ENCODE assay signal across 17 cellular contexts in the genomic region with DNA sequence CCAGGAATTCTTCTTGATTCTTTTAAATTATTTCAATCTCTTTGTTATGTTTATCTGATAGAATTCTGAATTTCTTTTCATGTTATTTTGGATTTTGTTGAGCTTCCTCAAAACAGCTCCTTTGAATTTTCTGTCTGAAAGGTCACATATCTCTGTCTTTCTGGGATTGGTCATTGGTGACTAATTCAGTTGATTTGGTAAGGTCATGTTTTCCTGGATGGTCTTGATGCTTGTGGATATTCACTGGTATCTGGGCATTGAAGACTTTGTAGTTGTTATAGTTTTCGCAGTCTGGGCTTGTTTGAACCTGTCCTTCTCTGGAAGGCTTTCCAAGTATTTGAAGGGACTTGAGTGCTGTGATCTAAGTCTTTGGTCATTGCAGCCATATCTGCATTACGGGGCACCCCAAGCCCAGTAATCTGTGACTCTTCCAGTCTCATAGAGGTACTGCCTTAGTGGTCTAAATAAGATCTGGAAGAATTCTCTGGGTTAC. TPM values are rescaled to one million over a fixed set of nuclear protein-coding genes. Genes with fewer than 3 reads are reported as not detected.
DNase-seq lines count a peak whose midpoint lies in the region; ATAC-seq and TF ChIP-seq lines count a peak whose summit lies in the region.
"Had no signal": no experiment of that assay in that cellular context is flagged by ENCODE, and none has a peak within 500 bp of the region (broad histone marks: within the 10 kb centered on the region; RNA-seq: fewer than 3 reads in every experiment).

No MANE protein-coding gene starts in this region.

- CTCF ChIA-PET in mammary epithelial cell (lab: Charles Lee; ENCODE audit: low non-redundant PET) = no interaction called here

- no peak overlapping the region for H3K4me3 ChIP-seq in mammary epithelial cell (replicated peaks in 1 of 3; ENCODE audit: insufficient read depth in 1 of 3, low read depth in 2 of 3, low read length in 3 of 3)
- no peak overlapping the region for H3K4me3 ChIP-seq in fibroblast of mammary gland (ENCODE audit: control insufficient read depth, low read depth, low read length)
- H3K4me3 ChIP-seq: BLaER1, GM23338 had no signal

- dilution Hi-C loops in mammary epithelial cell (cut with HindIII; ENCODE audit: low sequenced_read_pairs) = no loop called here

- DNase-seq in ELR (ENCODE audit: low read depth) (peak; percentile 27), HT1080 (ENCODE audit: low read depth) (peak; percentile 64), mammary epithelial cell (peak; percentile 77), fibroblast of mammary gland (ENCODE audit: low read depth) (peak; percentile 64), HPDE6-E6E7 (ENCODE audit: extremely low spot score) (no peak)
- DNase-seq in T-helper 2 cell treated with Interferon-gamma antibody and Interleukin-4, amounts not matched to agents 5 μg/mL and 100 μg/mL, for 36 hours (ENCODE audit: low spot score) = no peak
- DNase-seq: 8988T; AML-193; CD8-positive, alpha-beta memory T cell; DMS53; H7; IMR-90 had no signal

- no TSS peak for BruUV-seq in mammary epithelial cell (replicated peaks; lab: Mats Ljungman, UMichigan)

- intact Hi-C loops in mammary epithelial cell (cut with micrococcal nuclease) = no loop called here

- no peak for ATAC-seq in GM21447 (IDR thresholded peaks at IDR 0.05; ENCODE audit: unreplicated experiment)
- no peak for ATAC-seq in HG02588 (IDR thresholded peaks at IDR 0.05; ENCODE audit: unreplicated experiment)
- ATAC-seq: GM23338 had no signal

- no peak overlapping the region for H3K4me2 ChIP-seq in mammary epithelial cell (ENCODE audit: insufficient read depth, low read depth, low read length)
- H3K4me2 ChIP-seq: BLaER1, GM23338 had no signal

- no peaks in the 10 kb centered on the region for H3K9me3 ChIP-seq in mammary epithelial cell (replicated peaks; ENCODE audit: insufficient read depth, low read length)
- H3K9me3 ChIP-seq: BLaER1 had no signal

- no peak for TF ChIP-seq CTCF in mammary epithelial cell (conservative IDR thresholded peaks at IDR 0.05 in 1 of 2, IDR thresholded peaks at IDR 0.05 in 1 of 2; ENCODE audit: extremely low read depth in 1 of 2, insufficient read depth in 1 of 2, low read depth in 1 of 2, low read length in 2 of 2)
- no peak for TF ChIP-seq CTCF in fibroblast of mammary gland (conservative IDR thresholded peaks at IDR 0.05; ENCODE audit: control insufficient read depth, insufficient read depth, low read depth, low read length)

- H3K36me3 ChIP-seq in mammary epithelial cell (ENCODE audit: insufficient read depth, low read length) = no peaks in the 10 kb centered on the region
- H3K36me3 ChIP-seq: BLaER1 had no signal

- in situ Hi-C loops in mammary epithelial cell (cut with MboI; ENCODE audit: low sequenced_read_pairs in 2 of 2) = no loop called here

- H3K4me1 Mint-ChIP-seq in T-helper 2 cell treated with Interferon-gamma antibody and Interleukin-4, amounts not matched to agents 5 μg/mL and 100 μg/mL, for 36 hours (ENCODE audit: low read depth) = no peaks in the 10 kb centered on the region
- H3K4me1 Mint-ChIP-seq: CD8-positive, alpha-beta memory T cell; GM23338 had no signal

- 23% methylated on average over 2 of the region's 2 CpGs for WGBS in mammary epithelial cell (ENCODE audit: low coverage, missing lambda C conversion rate)

- no peaks in the 10 kb centered on the region for H3K79me2 ChIP-seq in mammary epithelial cell (ENCODE audit: insufficient read depth, low read length)

- no peak overlapping the region for H3K9ac ChIP-seq in mammary epithelial cell (ENCODE audit: insufficient read depth, low read length)
- H3K9ac ChIP-seq: BLaER1 had no signal

- H3K27ac ChIP-seq in mammary epithelial cell (ENCODE audit: insufficient read depth, low read depth, low read length) = no peak overlapping the region
- H3K27ac ChIP-seq: BLaER1, HL-60 had no signal

- peaks cover 18% of the 10 kb centered on the region for H3K27me3 Mint-ChIP-seq in T-helper 2 cell treated with Interferon-gamma antibody and Interleukin-4, amounts not matched to agents 5 μg/mL and 100 μg/mL, for 36 hours (ENCODE audit: low read depth)

- no peaks in the 10 kb centered on the region for H3K9me3 Mint-ChIP-seq in T-helper 2 cell treated with Interferon-gamma antibody and Interleukin-4, amounts not matched to agents 5 μg/mL and 100 μg/mL, for 36 hours
- H3K9me3 Mint-ChIP-seq: CD8-positive, alpha-beta memory T cell; GM23338 had no signal

- no peak overlapping the region for H2AFZ ChIP-seq in mammary epithelial cell (ENCODE audit: low read depth, low read length)
- H2AFZ ChIP-seq: GM23338 had no signal

- no peak overlapping the region for H3K4me3 Mint-ChIP-seq in T-helper 2 cell treated with Interferon-gamma antibody and Interleukin-4, amounts not matched to agents 5 μg/mL and 100 μg/mL, for 36 hours
- H3K4me3 Mint-ChIP-seq: CD8-positive, alpha-beta memory T cell; GM23338 had no signal

- no peaks in the 10 kb centered on the region for H3K36me3 Mint-ChIP-seq in T-helper 2 cell treated with Interferon-gamma antibody and Interleukin-4, amounts not matched to agents 5 μg/mL and 100 μg/mL, for 36 hours (ENCODE audit: low read depth)
- H3K36me3 Mint-ChIP-seq: CD8-positive, alpha-beta memory T cell had no signal

- peaks cover 19% of the 10 kb centered on the region for H3K4me1 ChIP-seq in mammary epithelial cell (ENCODE audit: insufficient read depth, low read length)

- no peaks in the 10 kb centered on the region for H4K20me1 ChIP-seq in mammary epithelial cell (ENCODE audit: insufficient read depth, low read length)
- H4K20me1 ChIP-seq: BLaER1 had no signal

- H3K27ac Mint-ChIP-seq in T-helper 2 cell treated with Interferon-gamma antibody and Interleukin-4, amounts not matched to agents 5 μg/mL and 100 μg/mL, for 36 hours = no peak overlapping the region
- H3K27ac Mint-ChIP-seq: CD8-positive, alpha-beta memory T cell; GM23338 had no signal

- H3K27me3 ChIP-seq in mammary epithelial cell (ENCODE audit: insufficient read depth, low read length) = no peaks in the 10 kb centered on the region
- H3K27me3 ChIP-seq: BLaER1 had no signal

RNA-seq across cellular contexts. Expression of gene INSC, which starts 18.9 kb away (rescaled TPM):
- 4.0 and 4.3 TPM in 2 replicates for total RNA-seq in HT1080 (2014; rRNA removed; shearing (Covaris generic))
- polyA plus RNA-seq in HT1080 (2015; cell fraction: cytosol; rRNA removed) = 5.5 and 7.2 TPM in 2 replicates
- polyA plus RNA-seq in HT1080 (2015; cell fraction: nucleus; rRNA removed) = 11.2 and 12.3 TPM in 2 replicates
- 1 to 10 TPM in 1 of 2 donors, under 1 TPM in 1; 0.67 to 2.0 TPM for total RNA-seq in mammary epithelial cell
- polyA plus RNA-seq in mammary epithelial cell = 0.63 TPM
- polyA minus RNA-seq in mammary epithelial cell = 15.4 TPM
- total RNA-seq: CD8-positive, alpha-beta memory T cell; H7 had no signal
- polyA plus RNA-seq: CD8-positive, alpha-beta memory T cell had no signal

RNA-seq across cellular contexts. Expression of gene CALCB, which starts 22.4 kb away (rescaled TPM):
- total RNA-seq in HT1080 (2014; rRNA removed; shearing (Covaris generic)) = 0.19 TPM in 1 of 2 replicates, not detected in the other
- 0.10 and 0.43 TPM in 2 replicates for polyA plus RNA-seq in HT1080 (2015; cell fraction: cytosol; rRNA removed)
- 0.60 TPM in 1 of 2 replicates, not detected in the other for polyA plus RNA-seq in HT1080 (2015; cell fraction: nucleus; rRNA removed)
- total RNA-seq in mammary epithelial cell = under 1 TPM; 0.33 to 0.99 TPM
- polyA plus RNA-seq in mammary epithelial cell = not detected
- not detected for polyA minus RNA-seq in mammary epithelial cell
- total RNA-seq: IMR-90 had no signal
- polyA plus RNA-seq: IMR-90 had no signal

Comparison
In these comparisons a context has a peak if more than half of its experiments do, and no peak if none do; other contexts are left out.
1. DNase-seq: peak in ELR (single experiment), HT1080 (single experiment), mammary epithelial cell (single experiment) and fibroblast of mammary gland (single experiment); none in HPDE6-E6E7 (single experiment) and T-helper 2 cell treated with Interferon-gamma antibody and Interleukin-4, amounts not matched to agents 5 μg/mL and 100 μg/mL, for 36 hours (single experiment).